11 cellular contexts compared by ENCODE assay signal in the genomic region with DNA sequence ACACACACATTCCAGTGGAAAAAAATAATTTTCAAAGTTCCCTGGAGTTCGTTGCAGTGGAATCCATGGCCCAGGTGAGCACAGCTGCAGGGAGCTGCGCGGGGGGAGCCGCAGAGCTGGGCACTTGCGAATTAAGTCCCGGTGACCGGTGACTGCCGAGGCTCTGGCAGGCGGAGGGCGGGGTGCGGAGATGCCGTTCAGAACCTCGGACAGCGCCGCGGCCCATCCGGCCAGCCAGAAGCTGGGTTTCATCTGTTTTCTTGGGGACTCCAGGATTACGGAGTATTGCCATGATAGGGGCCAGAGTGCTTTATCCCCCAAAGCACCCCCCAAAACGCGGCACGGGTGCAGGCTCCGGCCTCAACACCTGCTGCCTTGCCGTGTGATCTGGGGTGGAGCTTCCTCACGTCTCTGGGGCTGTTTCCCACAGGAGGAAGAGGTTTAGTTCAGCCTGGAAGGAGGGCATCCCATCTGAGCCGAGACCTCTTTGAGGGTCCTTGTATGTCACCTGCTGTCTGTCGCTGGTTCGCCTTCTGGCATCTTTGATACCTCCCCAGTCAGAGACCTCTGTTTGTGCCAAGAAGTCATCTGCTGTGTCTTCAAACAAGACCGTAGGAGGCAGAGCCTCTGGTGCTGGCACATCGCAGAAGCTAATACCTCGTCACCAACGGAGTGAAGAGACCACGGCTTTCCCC.
A peak's percentile ranks its signal among the peaks of the same experiment; 100 is the strongest.
DNase-seq lines count a peak whose midpoint lies in the region; ATAC-seq, FAIRE-seq and TF ChIP-seq lines count a peak whose summit lies in the region.
"Had no signal": no experiment of that assay in that cellular context is flagged by ENCODE, and none has a peak within 500 bp of the region (broad histone marks: within the 10 kb centered on the region; RNA-seq: fewer than 3 reads in every experiment).

No MANE protein-coding gene starts in this region.

- no peak for TF ChIP-seq RAD21 in liver (IDR thresholded peaks at IDR 0.05)

- intact Hi-C loops in OCI-LY7 (cut with micrococcal nuclease; ENCODE audit: unreplicated experiment) = no loop called here

- H3K36me3 ChIP-seq in liver (ENCODE audit: control insufficient read depth in 4 of 4, insufficient read depth in 3 of 4, low read depth in 1 of 4, low read length in 3 of 4) (no peaks in the 10 kb centered on the region), OCI-LY7 (ENCODE audit: insufficient read depth, low read length) (no peaks in the 10 kb centered on the region)

- H3K27ac Mint-ChIP-seq in brain = peak overlapping the region in 1 of 5 experiments; percentile 55
- H3K27ac Mint-ChIP-seq: stimulated activated naive CD8-positive, alpha-beta T cell treated with anti-CD3 and anti-CD28 coated beads, Interleukin-15, amount 100 ng/mL, for 72 hours had no signal

- peak; percentile 48 for FAIRE-seq in HTR-8/SVneo (lab: Jason Lieb, UNC)
- FAIRE-seq: G401.6 had no signal

- H3K4me3 Mint-ChIP-seq in brain = peak overlapping the region in 3 of 5 experiments; percentile 12 to 44 (median 34)
- H3K4me3 Mint-ChIP-seq: stimulated activated naive CD8-positive, alpha-beta T cell treated with anti-CD3 and anti-CD28 coated beads, Interleukin-15, amount 100 ng/mL, for 72 hours had no signal

- H3K4me1 ChIP-seq in liver (ENCODE audit: control insufficient read depth in 4 of 4, insufficient read depth in 4 of 4, low read length in 3 of 4) = no peaks in the 10 kb centered on the region
- H3K4me1 ChIP-seq in OCI-LY7 (ENCODE audit: insufficient read depth, low read length, poor library complexity, severe bottlenecking) = no peaks in the 10 kb centered on the region

- POLR2A ChIA-PET in OCI-LY7 (lab: Charles Lee) = no interaction called here

- DNase-seq in Caki2 (ENCODE audit: low read depth) (peak; percentile 56), HTR-8/SVneo (ENCODE audit: insufficient read length, low spot score) (peak; percentile 77), NCI-H2029 treated with DMSO at 0.1 percent for 48 hours (lab: John Stamatoyannopoulos, UW) (no peak), NCI-H1694 treated with DMSO at 0.1 percent for 48 hours (lab: John Stamatoyannopoulos, UW) (no peak), OCI-LY7 (ENCODE audit: low spot score) (no peak)
- DNase-seq: MM.1S; stimulated activated naive CD8-positive, alpha-beta T cell treated with anti-CD3 and anti-CD28 coated beads, Interleukin-15, amount 100 ng/mL, for 72 hours had no signal

- ATAC-seq in HG03097 (IDR thresholded peaks at IDR 0.05; ENCODE audit: low FRiP score, unreplicated experiment) = no peak
- ATAC-seq: stimulated activated naive CD8-positive, alpha-beta T cell treated with anti-CD3 and anti-CD28 coated beads, Interleukin-15, amount 100 ng/mL, for 72 hours had no signal

- in situ Hi-C loops in Caki2 (cut with HindIII; ENCODE audit: low pct_unique_long_range_greater_than_20kb, low sequenced_read_pairs) = no loop called here

- H3K9me3 Mint-ChIP-seq in brain = peaks cover 4 to 13% (median 7%) of the 10 kb centered on the region in 5 experiments

- no peaks in the 10 kb centered on the region for H3K9me2 ChIP-seq in OCI-LY7 (ENCODE audit: insufficient read depth, low read length)

- no peak overlapping the region for H3K9ac ChIP-seq in liver (ENCODE audit: low read depth in 1 of 2, low read length in 2 of 2)

- H3K4me2 ChIP-seq in OCI-LY7 (ENCODE audit: low read length) = no peak overlapping the region

- H3K4me3 ChIP-seq in liver (ENCODE audit: low read depth in 1 of 3, low read length in 3 of 3) (no peak overlapping the region), OCI-LY7 (ENCODE audit: low read depth, low read length, poor library complexity, severe bottlenecking) (no peak overlapping the region)

- H3K27me3 ChIP-seq in liver (ENCODE audit: control insufficient read depth in 4 of 4, insufficient read depth in 4 of 4, low read length in 3 of 4) = peaks cover 2 to 9% (median 5%) of the 10 kb centered on the region in 4 donors

- H3K27me3 Mint-ChIP-seq in brain = peaks cover 43% of the 10 kb centered on the region

- H3K4me1 Mint-ChIP-seq in brain = peaks cover 56% of the 10 kb centered on the region
- H3K4me1 Mint-ChIP-seq: stimulated activated naive CD8-positive, alpha-beta T cell treated with anti-CD3 and anti-CD28 coated beads, Interleukin-15, amount 100 ng/mL, for 72 hours had no signal

- H3K9me3 ChIP-seq in liver (ENCODE audit: control insufficient read depth in 4 of 4, low read length in 3 of 4) (peaks cover 0 to 2% (median under 1%) of the 10 kb centered on the region in 4 donors), OCI-LY7 (ENCODE audit: low read length) (peaks cover 2% of the 10 kb centered on the region; the same call in 1 of the 2 replicates)

- CTCF ChIA-PET in OCI-LY7 (lab: Charles Lee; ENCODE audit: unreplicated experiment) = no interaction called here

- no peaks in the 10 kb centered on the region for H3K36me3 Mint-ChIP-seq in brain

- no peak overlapping the region for H2AFZ ChIP-seq in OCI-LY7 (ENCODE audit: low read length)

- no peaks in the 10 kb centered on the region for H3K79me2 ChIP-seq in OCI-LY7 (ENCODE audit: insufficient read depth, low read depth, low read length)

- no peak overlapping the region for H3K27ac ChIP-seq in liver (ENCODE audit: low read depth in 1 of 2, low read length in 2 of 2)
- H3K27ac ChIP-seq in OCI-LY7 (ENCODE audit: low read depth, low read length, poor library complexity, severe bottlenecking) = no peak overlapping the region

- TF ChIP-seq CTCF in brain (conservative IDR thresholded peaks at IDR 0.05) (no peak), liver (IDR thresholded peaks at IDR 0.05; ENCODE audit: low read depth, low read length, missing input control) (no peak), OCI-LY7 (conservative IDR thresholded peaks at IDR 0.05; ENCODE audit: low read length) (no peak)

- WGBS in liver = 18% methylated on average over 32 of the region's 32 CpGs

- H4K20me1 ChIP-seq in OCI-LY7 (ENCODE audit: insufficient read depth, low read length) = no peaks in the 10 kb centered on the region

- BruUV-seq in OCI-LY7 (replicated peaks; lab: Mats Ljungman, UMichigan) = no TSS peak

TF ChIP-seq in liver, 16 proteins besides CTCF, POLR2A, EP300 and RAD21:
- TF ChIP-seq, protein P1, sequence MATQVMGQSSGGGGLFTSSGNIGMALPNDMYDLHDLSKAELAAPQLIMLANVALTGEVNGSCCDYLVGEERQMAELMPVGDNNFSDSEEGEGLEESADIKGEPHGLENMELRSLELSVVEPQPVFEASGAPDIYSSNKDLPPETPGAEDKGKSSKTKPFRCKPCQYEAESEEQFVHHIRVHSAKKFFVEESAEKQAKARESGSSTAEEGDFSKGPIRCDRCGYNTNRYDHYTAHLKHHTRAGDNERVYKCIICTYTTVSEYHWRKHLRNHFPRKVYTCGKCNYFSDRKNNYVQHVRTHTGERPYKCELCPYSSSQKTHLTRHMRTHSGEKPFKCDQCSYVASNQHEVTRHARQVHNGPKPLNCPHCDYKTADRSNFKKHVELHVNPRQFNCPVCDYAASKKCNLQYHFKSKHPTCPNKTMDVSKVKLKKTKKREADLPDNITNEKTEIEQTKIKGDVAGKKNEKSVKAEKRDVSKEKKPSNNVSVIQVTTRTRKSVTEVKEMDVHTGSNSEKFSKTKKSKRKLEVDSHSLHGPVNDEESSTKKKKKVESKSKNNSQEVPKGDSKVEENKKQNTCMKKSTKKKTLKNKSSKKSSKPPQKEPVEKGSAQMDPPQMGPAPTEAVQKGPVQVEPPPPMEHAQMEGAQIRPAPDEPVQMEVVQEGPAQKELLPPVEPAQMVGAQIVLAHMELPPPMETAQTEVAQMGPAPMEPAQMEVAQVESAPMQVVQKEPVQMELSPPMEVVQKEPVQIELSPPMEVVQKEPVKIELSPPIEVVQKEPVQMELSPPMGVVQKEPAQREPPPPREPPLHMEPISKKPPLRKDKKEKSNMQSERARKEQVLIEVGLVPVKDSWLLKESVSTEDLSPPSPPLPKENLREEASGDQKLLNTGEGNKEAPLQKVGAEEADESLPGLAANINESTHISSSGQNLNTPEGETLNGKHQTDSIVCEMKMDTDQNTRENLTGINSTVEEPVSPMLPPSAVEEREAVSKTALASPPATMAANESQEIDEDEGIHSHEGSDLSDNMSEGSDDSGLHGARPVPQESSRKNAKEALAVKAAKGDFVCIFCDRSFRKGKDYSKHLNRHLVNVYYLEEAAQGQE (IDR thresholded peaks at IDR 0.05) = peak; percentile 98
- TF ChIP-seq SP1 (IDR thresholded peaks at IDR 0.05) (no peak), HNF4G (IDR thresholded peaks at IDR 0.05) (no peak)
- TF ChIP-seq, protein P2, sequence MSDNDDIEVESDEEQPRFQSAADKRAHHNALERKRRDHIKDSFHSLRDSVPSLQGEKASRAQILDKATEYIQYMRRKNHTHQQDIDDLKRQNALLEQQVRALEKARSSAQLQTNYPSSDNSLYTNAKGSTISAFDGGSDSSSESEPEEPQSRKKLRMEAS (IDR thresholded peaks at IDR 0.05) = no peak

Comparison
In these comparisons a context has a peak if more than half of its experiments do, and no peak if none do; other contexts are left out.
1. DNase-seq: peak in Caki2 (single experiment) and HTR-8/SVneo (single experiment); none in NCI-H2029 treated with DMSO at 0.1 percent for 48 hours (single experiment), NCI-H1694 treated with DMSO at 0.1 percent for 48 hours (single experiment) and OCI-LY7 (single experiment).